Comparison of ENCODE assay signal across 8 cellular contexts in genomic region chr11:4093519-4094347, GRCh38. TPM values are rescaled to one million over a fixed set of nuclear protein-coding genes. Genes with fewer than 3 reads are reported as not detected.
A peak's percentile ranks its signal among the peaks of the same experiment; 100 is the strongest.
DNase-seq lines count a peak whose midpoint lies in the region; ATAC-seq and TF ChIP-seq lines count a peak whose summit lies in the region.

No MANE protein-coding gene starts in this region.

- no peak for TF ChIP-seq EP300 in suprapubic skin (IDR thresholded peaks at IDR 0.05)

- H3K36me3 Mint-ChIP-seq in immature natural killer cell = peaks cover 9 to 16% (median 10%) of the 10 kb centered on the region in 3 donors

- peak overlapping the region; percentile 96 to 98 (median 98) for H3K27ac Mint-ChIP-seq in immature natural killer cell

- no peaks in the 10 kb centered on the region for H3K9me3 ChIP-seq in BE2C
- no peaks in the 10 kb centered on the region for H3K9me3 ChIP-seq in adrenal gland (replicated peaks in 1 of 3)
- no peaks in the 10 kb centered on the region for H3K9me3 ChIP-seq in suprapubic skin

- no peaks in the 10 kb centered on the region for H3K36me3 ChIP-seq in BE2C
- no peaks in the 10 kb centered on the region for H3K36me3 ChIP-seq in adrenal gland (replicated peaks in 1 of 2)
- peaks cover 29% of the 10 kb centered on the region for H3K36me3 ChIP-seq in suprapubic skin

- H3K27me3 ChIP-seq in BE2C (no peaks in the 10 kb centered on the region), adrenal gland (no peaks in the 10 kb centered on the region), suprapubic skin (no peaks in the 10 kb centered on the region)

- peaks cover 0 to 2% (median 0%) of the 10 kb centered on the region in 6 donors for H3K9me3 Mint-ChIP-seq in immature natural killer cell

- H3K4me3 ChIP-seq in BE2C (ENCODE audit: low read depth, low read length) (peak overlapping the region; percentile 82), adrenal gland (peak overlapping the region in 3 of 4 donors; percentile 59 to 94 (median 86)), suprapubic skin (peak overlapping the region; percentile 89)

- TF ChIP-seq POLR2A in adrenal gland (IDR thresholded peaks at IDR 0.05) (no peak), suprapubic skin (IDR thresholded peaks at IDR 0.05) (no peak)

- H3K4me1 Mint-ChIP-seq in immature natural killer cell = peaks cover 57% of the 10 kb centered on the region in 2 donors

- peak; percentile 5 for ATAC-seq in HG03135 (IDR thresholded peaks at IDR 0.05; ENCODE audit: unreplicated experiment)
- no peak for ATAC-seq in HG03025 (IDR thresholded peaks at IDR 0.05; ENCODE audit: low FRiP score, unreplicated experiment)

- 69 to 74% (median 72%) methylated on average over 25 of the region's 25 CpGs for WGBS in adrenal gland, 4 donors
- 70% methylated on average over 25 of the region's 25 CpGs for WGBS in suprapubic skin

- no peaks in the 10 kb centered on the region for H3K4me1 ChIP-seq in BE2C
- H3K4me1 ChIP-seq in adrenal gland (replicated peaks in 1 of 2) = peaks cover 4 to 25% of the 10 kb centered on the region in 2 donors
- H3K4me1 ChIP-seq in suprapubic skin = peaks cover 34% of the 10 kb centered on the region

- intact Hi-C loops in adrenal gland (cut with DNase I) = no loop called here

- peaks cover 14 to 40% (median 18%) of the 10 kb centered on the region in 3 donors for H3K27me3 Mint-ChIP-seq in immature natural killer cell (ENCODE audit: low read depth in 3 of 3)

- TF ChIP-seq CTCF in BE2C (IDR thresholded peaks at IDR 0.05; ENCODE audit: low read depth, low read length) (no peak), adrenal gland (IDR thresholded peaks at IDR 0.05) (no peak), suprapubic skin (IDR thresholded peaks at IDR 0.05) (no peak)

- DNase-seq in BE2C (no peak), adrenal gland (peak in 2 of 7 donors; percentile 24 to 29), immature natural killer cell (no peak), suprapubic skin (ENCODE audit: low spot score in 2 of 2) (no peak), dedifferentiated amniotic fluid mesenchymal stem cell (ENCODE audit: extremely low spot score) (no peak), NCI-H1436 treated with DMSO at 0.1 percent for 48 hours (lab: John Stamatoyannopoulos, UW) (no peak)

- H3K27ac ChIP-seq in adrenal gland (peak overlapping the region; percentile 70 to 98 (median 93)), suprapubic skin (peak overlapping the region; percentile 96)

- peak overlapping the region; percentile 92 to 98 (median 97) for H3K4me3 Mint-ChIP-seq in immature natural killer cell

RNA-seq across cellular contexts. Expression of gene RRM1, which starts 0.9 kb away (rescaled TPM):
- 11.1 TPM for polyA plus RNA-seq in BE2C (2012; ENCODE audit: insufficient read depth, insufficient read length, low read depth)
- total RNA-seq in adrenal gland = 10 to 100 TPM; 36.3 to 78.8 (median 58.8) TPM
- 10 to 100 TPM in 1 of 3 donors, 1 to 10 TPM in 2; 7.2 to 85.6 (median 7.3) TPM for polyA plus RNA-seq in adrenal gland
- 10 to 100 TPM; 18.8 to 26.2 (median 25.9) TPM for polyA plus RNA-seq in immature natural killer cell
- 100 to 1,000 TPM in 1 of 4 donors, 10 to 100 TPM in 3; 70.4 to 145 (median 80.0) TPM for total RNA-seq in suprapubic skin
